In the genomic region with DNA sequence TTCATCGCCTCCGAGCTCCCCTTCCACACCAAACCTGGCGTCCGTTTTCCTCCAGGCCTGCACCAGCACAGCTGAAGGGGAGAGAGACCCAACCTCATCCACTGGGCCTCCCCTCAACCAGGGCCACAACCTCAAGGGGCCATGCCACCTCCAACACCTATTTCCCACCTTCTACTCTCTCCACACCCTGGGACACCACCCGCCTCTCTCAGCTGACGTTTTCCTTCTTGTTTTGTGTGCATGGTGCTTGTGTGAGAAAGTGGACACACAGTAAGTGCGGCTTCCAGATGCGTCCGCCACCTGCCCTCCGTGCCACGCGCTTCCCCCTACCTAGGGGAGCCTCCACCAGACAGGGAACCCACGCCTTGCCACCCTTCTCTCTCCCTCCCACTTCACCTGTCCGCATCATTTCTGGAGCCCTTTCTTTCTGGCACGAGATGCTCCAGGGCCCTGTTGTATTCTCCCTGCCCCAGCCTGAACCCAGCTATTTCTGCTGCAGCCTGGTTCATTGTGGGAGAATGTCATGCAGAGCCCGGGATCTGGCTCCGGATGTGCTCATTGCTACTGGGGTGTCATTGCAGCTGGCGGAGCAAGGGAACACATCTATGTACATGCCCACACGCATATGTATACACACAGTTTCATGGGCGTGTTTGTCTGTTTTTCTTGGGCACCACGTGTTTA, we compare ENCODE assay signal across 9 cellular contexts. TPM values are rescaled to one million over a fixed set of nuclear protein-coding genes. Genes with fewer than 3 reads are reported as not detected.
DNase-seq lines count a peak whose midpoint lies in the region; ATAC-seq and TF ChIP-seq lines count a peak whose summit lies in the region.
"Had no signal": no experiment of that assay in that cellular context is flagged by ENCODE, and none has a peak within 500 bp of the region (broad histone marks: within the 10 kb centered on the region; RNA-seq: fewer than 3 reads in every experiment).

No MANE protein-coding gene starts in this region.

- H3K4me3 ChIP-seq in HAP-1 = peak overlapping the region; percentile 51
- peak overlapping the region; percentile 84 for H3K4me3 ChIP-seq in skeletal muscle satellite cell (ENCODE audit: low read length)

- peaks cover 44% of the 10 kb centered on the region for H3K4me1 Mint-ChIP-seq in activated CD4-positive, alpha-beta memory T cell treated with anti-CD3 and anti-CD28 coated beads, Interleukin-2, amount 10 ng/mL, durations not matched to agents 7 days and 5 days

- peak overlapping the region; percentile 11 for H3K27ac ChIP-seq in foreskin keratinocyte

- CTCF ChIA-PET in activated CD4-positive, alpha-beta memory T cell treated with anti-CD3 and anti-CD28 coated beads, Interleukin-2, amount 10 ng/mL, durations not matched to agents 7 days and 5 days (lab: Charles Lee) = interaction anchor here (0.9 to 1.8 kb wide), 3 partner anchors 13 to 69 kb away, joined by 3 to 7 read pairs (median 7); no protein-coding TSS in a partner anchor

- no peaks in the 10 kb centered on the region for H3K9me3 Mint-ChIP-seq in activated CD4-positive, alpha-beta memory T cell treated with anti-CD3 and anti-CD28 coated beads, Interleukin-2, amount 10 ng/mL, durations not matched to agents 7 days and 5 days

- TF ChIP-seq CTCF in foreskin keratinocyte (conservative IDR thresholded peaks at IDR 0.05) = no peak

- H3K4me1 ChIP-seq in HAP-1 (peaks cover 16% of the 10 kb centered on the region), foreskin keratinocyte (peaks cover 19% of the 10 kb centered on the region), skeletal muscle satellite cell (ENCODE audit: control insufficient read depth, insufficient read depth, low read length) (peaks cover 32% of the 10 kb centered on the region)

- H3K9me3 ChIP-seq in HAP-1 (no peaks in the 10 kb centered on the region), skeletal muscle satellite cell (replicated peaks; ENCODE audit: low read length) (no peaks in the 10 kb centered on the region)

- H3K4me2 ChIP-seq in skeletal muscle satellite cell (ENCODE audit: low read length) = peak overlapping the region; percentile 99

- H3K27me3 Mint-ChIP-seq in activated CD4-positive, alpha-beta memory T cell treated with anti-CD3 and anti-CD28 coated beads, Interleukin-2, amount 10 ng/mL, durations not matched to agents 7 days and 5 days = peaks cover 6% of the 10 kb centered on the region

- peaks cover 24% of the 10 kb centered on the region for H3K36me3 Mint-ChIP-seq in activated CD4-positive, alpha-beta memory T cell treated with anti-CD3 and anti-CD28 coated beads, Interleukin-2, amount 10 ng/mL, durations not matched to agents 7 days and 5 days (ENCODE audit: low read depth)

- DNase-seq in HAP-1 (ENCODE audit: low spot score in 2 of 2) (no peak), foreskin keratinocyte (peak; percentile 35 to 56), RPMI8226 (no peak), D341Med (ENCODE audit: low spot score) (no peak), GDM1 (lab: John Stamatoyannopoulos, UW) (no peak)
- no peak for DNase-seq in activated CD4-positive, alpha-beta memory T cell treated with anti-CD3 and anti-CD28 coated beads, Interleukin-2, amount 10 ng/mL, durations not matched to agents 7 days and 5 days

- peak overlapping the region; percentile 97 for H3K9ac ChIP-seq in skeletal muscle satellite cell (ENCODE audit: low read depth, low read length)

- ATAC-seq in foreskin keratinocyte = peak; percentile 64
- no peak for ATAC-seq in HG03039 (IDR thresholded peaks at IDR 0.05; ENCODE audit: unreplicated experiment)

- peak overlapping the region; percentile 76 for H3K27ac Mint-ChIP-seq in activated CD4-positive, alpha-beta memory T cell treated with anti-CD3 and anti-CD28 coated beads, Interleukin-2, amount 10 ng/mL, durations not matched to agents 7 days and 5 days

- in situ Hi-C loops in HAP-1 (cut with MboI; ENCODE audit: low sequenced_read_pairs) = no loop called here

- peaks cover 4% of the 10 kb centered on the region for H3K36me3 ChIP-seq in HAP-1 (replicated peaks)
- no peaks in the 10 kb centered on the region for H3K36me3 ChIP-seq in skeletal muscle satellite cell (ENCODE audit: insufficient read depth, low read length)

- H3K27me3 ChIP-seq in HAP-1 (ENCODE audit: low read depth) (0 out of 2 replicates have a peak, but pooled peaks cover under 1% of the 10 kb centered on the region), foreskin keratinocyte (peaks cover 2% of the 10 kb centered on the region), skeletal muscle satellite cell (ENCODE audit: control insufficient read depth, insufficient read depth, low read length) (no peaks in the 10 kb centered on the region)

- POLR2A ChIA-PET in activated CD4-positive, alpha-beta memory T cell treated with anti-CD3 and anti-CD28 coated beads, Interleukin-2, amount 10 ng/mL, durations not matched to agents 7 days and 5 days (lab: Charles Lee) = interaction anchor here (0.6 to 1.5 kb wide), 9 partner anchors 9 to 116 kb away, joined by 3 to 8 read pairs (median 4); no protein-coding TSS in a partner anchor

- peak overlapping the region; percentile 83 for H3K4me3 Mint-ChIP-seq in activated CD4-positive, alpha-beta memory T cell treated with anti-CD3 and anti-CD28 coated beads, Interleukin-2, amount 10 ng/mL, durations not matched to agents 7 days and 5 days

RNA-seq across cellular contexts. Expression of a gene that starts 1.3 kb away (rescaled TPM):
- 100 to 1,000 TPM; 428 to 431 TPM for total RNA-seq in activated CD4-positive, alpha-beta memory T cell treated with anti-CD3 and anti-CD28 coated beads, Interleukin-2, amount 10 ng/mL, durations not matched to agents 7 days and 5 days
- 251 and 257 TPM in 2 replicates for total RNA-seq in foreskin keratinocyte
- polyA plus RNA-seq in foreskin keratinocyte = 195 and 222 TPM in 2 replicates
- total RNA-seq in skeletal muscle satellite cell (2012; rRNA removed) = 78.6 and 90.2 TPM in 2 replicates

RNA-seq across cellular contexts. Expression of a gene that starts 22.8 kb away (rescaled TPM):
- under 1 TPM; 0.25 to 0.38 TPM for total RNA-seq in activated CD4-positive, alpha-beta memory T cell treated with anti-CD3 and anti-CD28 coated beads, Interleukin-2, amount 10 ng/mL, durations not matched to agents 7 days and 5 days
- total RNA-seq in foreskin keratinocyte = 0.10 TPM in 1 of 2 replicates, not detected in the other
- 0.06 and 0.15 TPM in 2 replicates for polyA plus RNA-seq in foreskin keratinocyte
- total RNA-seq in skeletal muscle satellite cell (2012; rRNA removed) = 0.44 and 0.51 TPM in 2 replicates
- total RNA-seq: mononuclear cell had no signal

RNA-seq across cellular contexts. Expression of a gene that starts 26.9 kb away (rescaled TPM):
- not detected for total RNA-seq in activated CD4-positive, alpha-beta memory T cell treated with anti-CD3 and anti-CD28 coated beads, Interleukin-2, amount 10 ng/mL, durations not matched to agents 7 days and 5 days
- total RNA-seq in foreskin keratinocyte = 0.82 and 1.8 TPM in 2 replicates
- polyA plus RNA-seq in foreskin keratinocyte = 1.5 and 1.8 TPM in 2 replicates
- total RNA-seq in skeletal muscle satellite cell (2012; rRNA removed) = 1.1 TPM in 1 of 2 replicates, not detected in the other

Comparison
In these comparisons a context has a peak if more than half of its experiments do, and no peak if none do; other contexts are left out.
1. DNase-seq: peak in foreskin keratinocyte (2 of 2); none in HAP-1 (0 of 2), activated CD4-positive, alpha-beta memory T cell treated with anti-CD3 and anti-CD28 coated beads, Interleukin-2, amount 10 ng/mL, durations not matched to agents 7 days and 5 days (single experiment), RPMI8226 (single experiment), D341Med (single experiment) and GDM1 (single experiment).